ENCODE assay signal across 10 cellular contexts in the genomic region with DNA sequence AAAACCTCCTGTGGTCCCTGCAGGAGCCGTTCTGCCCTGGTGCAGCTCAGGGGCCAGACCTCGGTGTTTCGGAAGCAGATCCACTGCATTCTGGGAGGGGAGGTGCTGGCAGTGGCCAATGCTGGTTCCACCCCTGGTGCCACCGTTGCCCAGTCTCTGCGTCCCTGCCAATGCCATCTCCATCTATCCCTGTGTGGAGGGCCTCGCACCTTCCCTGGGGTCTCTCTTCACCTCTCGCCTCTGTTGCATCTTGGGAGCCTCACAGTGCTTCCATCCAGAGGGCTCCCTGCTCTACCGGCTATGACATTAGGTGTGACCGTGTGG. TPM values are rescaled to one million over a fixed set of nuclear protein-coding genes. Genes with fewer than 3 reads are reported as not detected.
DNase-seq lines count a peak whose midpoint lies in the region; ATAC-seq, FAIRE-seq and TF ChIP-seq lines count a peak whose summit lies in the region.
"Had no signal": no experiment of that assay in that cellular context is flagged by ENCODE, and none has a peak within 500 bp of the region (broad histone marks: within the 10 kb centered on the region; RNA-seq: fewer than 3 reads in every experiment).

No MANE protein-coding gene starts in this region.

- peak; percentile 30 for ATAC-seq in left colon

- WGBS in suprapubic skin = 54% methylated on average over 4 of the region's 9 CpGs

- H3K4me3 ChIP-seq in breast epithelium = peak overlapping the region in 2 of 3 donors; percentile 47 to 54
- peak overlapping the region; percentile 38 for H3K4me3 ChIP-seq in suprapubic skin

- intact Hi-C loops in breast epithelium (cut with DNase I; ENCODE audit: low total_unique reads) = no loop called here
- intact Hi-C loops in left colon (cut with DNase I, micrococcal nuclease) = no loop called here

- TF ChIP-seq EP300 in Ishikawa (IDR thresholded peaks at IDR 0.05; ENCODE audit: borderline replicate concordance) = no peak
- no peak for TF ChIP-seq EP300 in suprapubic skin (IDR thresholded peaks at IDR 0.05)

- H3K27ac ChIP-seq in breast epithelium = peak overlapping the region in 1 of 2 donors; percentile 54
- H3K27ac ChIP-seq in suprapubic skin = no peak overlapping the region

- H3K9me3 ChIP-seq in breast epithelium = no peaks in the 10 kb centered on the region
- no peaks in the 10 kb centered on the region for H3K9me3 ChIP-seq in suprapubic skin

- H3K36me3 ChIP-seq in breast epithelium (no peaks in the 10 kb centered on the region), suprapubic skin (no peaks in the 10 kb centered on the region)

- no peak for DNase-seq in breast epithelium (ENCODE audit: low spot score in 2 of 2)
- no peak for DNase-seq in left colon
- peak in 1 of 2 donors; percentile 52 for DNase-seq in suprapubic skin (ENCODE audit: low spot score in 2 of 2)
- no peak for DNase-seq in D341Med (ENCODE audit: low spot score)
- no peak for DNase-seq in GM19239 (ENCODE audit: insufficient read length, low spot score)
- DNase-seq in RKO (ENCODE audit: low spot score) = no peak
- no peak for DNase-seq in NCI-H2196 treated with DMSO at 0.1 percent for 48 hours (lab: John Stamatoyannopoulos, UW; ENCODE audit: unreplicated experiment)
- DNase-seq: activated effector memory CD4-positive, alpha-beta T cell treated with Interleukin-2 at 50 U/mL for 16 hours; stimulated activated naive CD4-positive, alpha-beta T cell treated with Interleukin-2 at 50 U/mL for 16 hours had no signal

- FAIRE-seq in GM19239 (lab: Jason Lieb, UNC) = no peak

- no peak for TF ChIP-seq RAD21 in Ishikawa (IDR thresholded peaks at IDR 0.05; ENCODE audit: low read depth)

- TF ChIP-seq POLR2A in breast epithelium (IDR thresholded peaks at IDR 0.05) = no peak
- TF ChIP-seq POLR2A in suprapubic skin (IDR thresholded peaks at IDR 0.05) = no peak

- H3K27me3 ChIP-seq in breast epithelium = no peaks in the 10 kb centered on the region
- no peaks in the 10 kb centered on the region for H3K27me3 ChIP-seq in suprapubic skin

- peaks cover 0 to 7% of the 10 kb centered on the region in 2 donors for H3K4me1 ChIP-seq in breast epithelium
- peaks cover 41% of the 10 kb centered on the region for H3K4me1 ChIP-seq in suprapubic skin

- TF ChIP-seq CTCF in breast epithelium (IDR thresholded peaks at IDR 0.05) (no peak), suprapubic skin (IDR thresholded peaks at IDR 0.05) (no peak)

TF ChIP-seq in Ishikawa, 13 proteins besides CTCF, POLR2A, EP300 and RAD21:
- no peak for TF ChIP-seq USF1 (IDR thresholded peaks at IDR 0.05)
- no peak for TF ChIP-seq YY1 (IDR thresholded peaks at IDR 0.05; ENCODE audit: low read depth)
- TF ChIP-seq TEAD4 (IDR thresholded peaks at IDR 0.05) = no peak
- TF ChIP-seq, protein P1, sequence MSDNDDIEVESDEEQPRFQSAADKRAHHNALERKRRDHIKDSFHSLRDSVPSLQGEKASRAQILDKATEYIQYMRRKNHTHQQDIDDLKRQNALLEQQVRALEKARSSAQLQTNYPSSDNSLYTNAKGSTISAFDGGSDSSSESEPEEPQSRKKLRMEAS (IDR thresholded peaks at IDR 0.05) = no peak
- TF ChIP-seq ZBTB7A (IDR thresholded peaks at IDR 0.05; ENCODE audit: low read depth) = 0 out of 2 replicates have a peak, but pooled peaks have one; percentile 20
- no peak for TF ChIP-seq REST (IDR thresholded peaks at IDR 0.05; ENCODE audit: low read depth)
- TF ChIP-seq EGR1 (IDR thresholded peaks at IDR 0.05) = no peak

RNA-seq across cellular contexts. Expression of gene NCS1, which starts 15.3 kb away (rescaled TPM):
- total RNA-seq in breast epithelium = 1 to 10 TPM; 3.2 to 3.9 (median 3.4) TPM
- 10 to 100 TPM in 1 of 2 donors, 1 to 10 TPM in 1; 2.1 to 23.7 TPM for total RNA-seq in left colon
- total RNA-seq in suprapubic skin = 10 to 100 TPM; 11.6 to 32.5 (median 24.3) TPM
